In the genomic region with DNA sequence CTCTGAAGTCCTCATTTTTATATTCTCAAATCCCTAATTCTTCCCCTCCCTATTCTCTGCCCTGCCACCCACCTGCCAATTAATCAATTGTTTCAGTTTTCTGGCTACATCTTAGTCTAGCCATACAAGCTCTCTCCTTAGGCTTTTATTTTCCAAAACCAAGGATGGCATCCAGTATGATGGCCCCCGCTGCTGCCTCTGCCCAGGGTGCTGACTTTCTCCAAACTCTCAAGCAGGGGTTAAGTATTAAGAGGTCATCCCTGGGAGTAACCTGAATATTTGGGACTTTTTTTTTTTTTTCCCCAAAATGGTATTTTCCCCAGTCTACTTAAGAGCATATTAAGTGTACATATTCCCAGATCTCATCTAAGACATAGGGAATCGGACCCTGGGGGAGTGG, we compare ENCODE assay signal across 35 cellular contexts.
"Had no signal": no experiment of that assay in that cellular context is flagged by ENCODE, and none has a peak within 500 bp of the region (broad histone marks: within the 10 kb centered on the region; RNA-seq: fewer than 3 reads in every experiment).

No MANE protein-coding gene starts in this region.

- H3K27me3 Mint-ChIP-seq: activated naive CD8-positive, alpha-beta T cell treated with anti-CD3 and anti-CD28 coated beads for 36 hours had no signal

- H3K4me3 ChIP-seq: adrenal gland, body of pancreas, esophagus muscularis mucosa, gastrocnemius medialis had no signal

- H3K4me1 Mint-ChIP-seq: activated CD4-positive, alpha-beta T cell treated with anti-CD3 and anti-CD28 coated beads for 36 hours; activated CD4-positive, alpha-beta T cell treated with anti-CD3 and anti-CD28 coated beads, Interleukin-2, amount 10 ng/mL, durations not matched to agents 24 days and 14 days; activated naive CD4-positive, alpha-beta T cell treated with anti-CD3 and anti-CD28 coated beads, Interleukin-2, amount 50 U/mL, for 24 hours; activated naive CD8-positive, alpha-beta T cell treated with anti-CD3 and anti-CD28 coated beads for 36 hours; activated naive CD8-positive, alpha-beta T cell treated with anti-CD3 and anti-CD28 coated beads, Interleukin-2, amount 50 U/mL, for 24 hours had no signal

- H3K27ac Mint-ChIP-seq: activated CD4-positive, alpha-beta memory T cell treated with anti-CD3 and anti-CD28 coated beads for 36 hours; activated CD4-positive, alpha-beta T cell treated with anti-CD3 and anti-CD28 coated beads for 36 hours; activated CD4-positive, alpha-beta T cell treated with anti-CD3 and anti-CD28 coated beads, Interleukin-2, amount 10 ng/mL, durations not matched to agents 24 days and 14 days; activated CD8-positive, alpha-beta memory T cell treated with anti-CD3 and anti-CD28 coated beads, Interleukin-2, amount 10 ng/mL, durations not matched to agents 7 days and 5 days; activated CD8-positive, alpha-beta T cell treated with anti-CD3 and anti-CD28 coated beads, Interleukin-2, amount 10 ng/mL, durations not matched to agents 7 days and 5 days; activated naive CD4-positive, alpha-beta T cell treated with anti-CD3 and anti-CD28 coated beads for 36 hours; activated naive CD4-positive, alpha-beta T cell treated with anti-CD3 and anti-CD28 coated beads, Interleukin-2, amount 50 U/mL, for 24 hours; activated naive CD8-positive, alpha-beta T cell treated with anti-CD3 and anti-CD28 coated beads for 36 hours; activated naive CD8-positive, alpha-beta T cell treated with anti-CD3 and anti-CD28 coated beads, Interleukin-2, amount 50 U/mL, for 24 hours; activated T-helper 1 cell treated with anti-CD3 and anti-CD28 coated beads, Interleukin-12 subunit alpha, Interleukin-12 subunit beta, Interleukin-2, Interleukin-4 antibody, amounts not matched to agents 30 ng/mL and 10 ng/mL and 1 ng/mL, durations not matched to agents 14 hours and 24 hours and 36 hours; activated T-helper 2 cell treated with anti-CD3 and anti-CD28 coated beads, Interferon-gamma antibody, Interleukin-2, Interleukin-4, amounts not matched to agents 10 μg/mL and 5 μg/mL and 100 μg/mL, durations not matched to agents 14 hours and 24 hours and 36 hours; effector memory CD8-positive, alpha-beta T cell; T-helper 17 cell; T-helper 2 cell treated with Interferon-gamma antibody and Interleukin-4, amounts not matched to agents 5 μg/mL and 100 μg/mL, for 36 hours had no signal

- H3K27me3 ChIP-seq: adrenal gland, body of pancreas, gastrocnemius medialis had no signal

- H3K27ac ChIP-seq: adrenal gland, body of pancreas, esophagus muscularis mucosa, foreskin keratinocyte, gastrocnemius medialis, WERI-Rb-1 had no signal

- DNase-seq: activated CD4-positive, alpha-beta memory T cell treated with anti-CD3 and anti-CD28 coated beads for 36 hours; activated CD4-positive, alpha-beta T cell treated with anti-CD3 and anti-CD28 coated beads for 36 hours; activated CD4-positive, alpha-beta T cell treated with anti-CD3 and anti-CD28 coated beads, Interleukin-2, amount 10 ng/mL, durations not matched to agents 24 days and 14 days; activated CD4-positive, CD25-positive, alpha-beta regulatory T cell; activated CD4-positive, CD25-positive, alpha-beta regulatory T cell treated with anti-CD3 and anti-CD28 coated beads, Interleukin-2, amount 50 U/mL, for 72 hours; activated CD8-positive, alpha-beta memory T cell treated with anti-CD3 and anti-CD28 coated beads, Interleukin-2, amount 10 ng/mL, durations not matched to agents 7 days and 5 days; activated CD8-positive, alpha-beta memory T cell treated with anti-CD3 and anti-CD28 coated beads, Interleukin-2, amount 50 U/mL, for 4 hours; activated CD8-positive, alpha-beta T cell treated with anti-CD3 and anti-CD28 coated beads, Interleukin-2, amount 10 ng/mL, durations not matched to agents 7 days and 5 days; activated effector memory CD4-positive, alpha-beta T cell treated with anti-CD3 and anti-CD28 coated beads, Interleukin-2, amount 50 U/mL, for 16 hours; activated naive CD4-positive, alpha-beta T cell treated with anti-CD3 and anti-CD28 coated beads for 36 hours; activated naive CD8-positive, alpha-beta T cell treated with anti-CD3 and anti-CD28 coated beads for 36 hours; activated naive CD8-positive, alpha-beta T cell treated with anti-CD3 and anti-CD28 coated beads, Interleukin-2, amount 50 U/mL, for 24 hours; activated T-cell treated with anti-CD3 and anti-CD28 coated beads, Interleukin-2, amount 50 U/mL, for 1 hour; activated T-cell treated with anti-CD3 and anti-CD28 coated beads, Interleukin-2, amount 50 U/mL, for 48 hours; adrenal gland; amygdala; aorta; body of pancreas; caudate nucleus; cortex of kidney; dermis blood vessel endothelial cell; effector CD4-positive, alpha-beta T cell; effector memory CD8-positive, alpha-beta T cell; erythroblast; foreskin keratinocyte; gastrocnemius medialis; T-helper 1 cell; T-helper 17 cell; T1000; WERI-Rb-1 had no signal

- ATAC-seq: activated CD4-positive, alpha-beta T cell treated with anti-CD3 and anti-CD28 coated beads for 36 hours; activated CD8-positive, alpha-beta memory T cell treated with anti-CD3 and anti-CD28 coated beads, Interleukin-2, amount 10 ng/mL, durations not matched to agents 7 days and 5 days; activated CD8-positive, alpha-beta T cell treated with anti-CD3 and anti-CD28 coated beads, Interleukin-2, amount 10 ng/mL, durations not matched to agents 7 days and 5 days; activated naive CD8-positive, alpha-beta T cell treated with anti-CD3 and anti-CD28 coated beads, Interleukin-2, amount 50 U/mL, for 24 hours; body of pancreas; effector memory CD8-positive, alpha-beta T cell; foreskin keratinocyte; gastrocnemius medialis; T-helper 17 cell had no signal

- H3K4me3 Mint-ChIP-seq: activated CD4-positive, alpha-beta memory T cell treated with anti-CD3 and anti-CD28 coated beads for 36 hours; activated CD4-positive, alpha-beta T cell treated with anti-CD3 and anti-CD28 coated beads for 36 hours; activated CD4-positive, alpha-beta T cell treated with anti-CD3 and anti-CD28 coated beads, Interleukin-2, amount 10 ng/mL, durations not matched to agents 24 days and 14 days; activated CD8-positive, alpha-beta memory T cell treated with anti-CD3 and anti-CD28 coated beads, Interleukin-2, amount 10 ng/mL, durations not matched to agents 7 days and 5 days; activated CD8-positive, alpha-beta T cell treated with anti-CD3 and anti-CD28 coated beads, Interleukin-2, amount 10 ng/mL, durations not matched to agents 7 days and 5 days; activated naive CD4-positive, alpha-beta T cell treated with anti-CD3 and anti-CD28 coated beads for 36 hours; activated naive CD4-positive, alpha-beta T cell treated with anti-CD3 and anti-CD28 coated beads, Interleukin-2, amount 50 U/mL, for 24 hours; activated naive CD8-positive, alpha-beta T cell treated with anti-CD3 and anti-CD28 coated beads for 36 hours; activated naive CD8-positive, alpha-beta T cell treated with anti-CD3 and anti-CD28 coated beads, Interleukin-2, amount 50 U/mL, for 24 hours; activated T-helper 1 cell treated with anti-CD3 and anti-CD28 coated beads, Interleukin-12 subunit alpha, Interleukin-12 subunit beta, Interleukin-2, Interleukin-4 antibody, amounts not matched to agents 30 ng/mL and 10 ng/mL and 1 ng/mL, durations not matched to agents 14 hours and 24 hours and 36 hours; effector memory CD8-positive, alpha-beta T cell; T-helper 17 cell; T-helper 2 cell treated with Interferon-gamma antibody and Interleukin-4, amounts not matched to agents 5 μg/mL and 100 μg/mL, for 36 hours had no signal

- H3K9me3 Mint-ChIP-seq: activated CD4-positive, alpha-beta memory T cell treated with anti-CD3 and anti-CD28 coated beads for 36 hours; activated CD4-positive, alpha-beta T cell treated with anti-CD3 and anti-CD28 coated beads, Interleukin-2, amount 10 ng/mL, durations not matched to agents 24 days and 14 days; activated naive CD4-positive, alpha-beta T cell treated with anti-CD3 and anti-CD28 coated beads for 36 hours; activated T-helper 1 cell treated with anti-CD3 and anti-CD28 coated beads, Interleukin-12 subunit alpha, Interleukin-12 subunit beta, Interleukin-2, Interleukin-4 antibody, amounts not matched to agents 30 ng/mL and 10 ng/mL and 1 ng/mL, durations not matched to agents 14 hours and 24 hours and 36 hours; activated T-helper 2 cell treated with anti-CD3 and anti-CD28 coated beads, Interferon-gamma antibody, Interleukin-2, Interleukin-4, amounts not matched to agents 10 μg/mL and 5 μg/mL and 100 μg/mL, durations not matched to agents 14 hours and 24 hours and 36 hours; effector memory CD8-positive, alpha-beta T cell; T-helper 2 cell treated with Interferon-gamma antibody and Interleukin-4, amounts not matched to agents 5 μg/mL and 100 μg/mL, for 36 hours had no signal

- H3K4me1 ChIP-seq: adrenal gland, body of pancreas, esophagus muscularis mucosa, foreskin keratinocyte, gastrocnemius medialis had no signal

- H3K36me3 ChIP-seq: adrenal gland, esophagus muscularis mucosa, gastrocnemius medialis, WERI-Rb-1 had no signal

- H3K36me3 Mint-ChIP-seq: activated CD4-positive, alpha-beta memory T cell treated with anti-CD3 and anti-CD28 coated beads for 36 hours; activated CD8-positive, alpha-beta memory T cell treated with anti-CD3 and anti-CD28 coated beads, Interleukin-2, amount 10 ng/mL, durations not matched to agents 7 days and 5 days; activated naive CD4-positive, alpha-beta T cell treated with anti-CD3 and anti-CD28 coated beads, Interleukin-2, amount 50 U/mL, for 24 hours; activated naive CD8-positive, alpha-beta T cell treated with anti-CD3 and anti-CD28 coated beads for 36 hours had no signal
